8 cellular contexts compared by ENCODE assay signal in the genomic region with DNA sequence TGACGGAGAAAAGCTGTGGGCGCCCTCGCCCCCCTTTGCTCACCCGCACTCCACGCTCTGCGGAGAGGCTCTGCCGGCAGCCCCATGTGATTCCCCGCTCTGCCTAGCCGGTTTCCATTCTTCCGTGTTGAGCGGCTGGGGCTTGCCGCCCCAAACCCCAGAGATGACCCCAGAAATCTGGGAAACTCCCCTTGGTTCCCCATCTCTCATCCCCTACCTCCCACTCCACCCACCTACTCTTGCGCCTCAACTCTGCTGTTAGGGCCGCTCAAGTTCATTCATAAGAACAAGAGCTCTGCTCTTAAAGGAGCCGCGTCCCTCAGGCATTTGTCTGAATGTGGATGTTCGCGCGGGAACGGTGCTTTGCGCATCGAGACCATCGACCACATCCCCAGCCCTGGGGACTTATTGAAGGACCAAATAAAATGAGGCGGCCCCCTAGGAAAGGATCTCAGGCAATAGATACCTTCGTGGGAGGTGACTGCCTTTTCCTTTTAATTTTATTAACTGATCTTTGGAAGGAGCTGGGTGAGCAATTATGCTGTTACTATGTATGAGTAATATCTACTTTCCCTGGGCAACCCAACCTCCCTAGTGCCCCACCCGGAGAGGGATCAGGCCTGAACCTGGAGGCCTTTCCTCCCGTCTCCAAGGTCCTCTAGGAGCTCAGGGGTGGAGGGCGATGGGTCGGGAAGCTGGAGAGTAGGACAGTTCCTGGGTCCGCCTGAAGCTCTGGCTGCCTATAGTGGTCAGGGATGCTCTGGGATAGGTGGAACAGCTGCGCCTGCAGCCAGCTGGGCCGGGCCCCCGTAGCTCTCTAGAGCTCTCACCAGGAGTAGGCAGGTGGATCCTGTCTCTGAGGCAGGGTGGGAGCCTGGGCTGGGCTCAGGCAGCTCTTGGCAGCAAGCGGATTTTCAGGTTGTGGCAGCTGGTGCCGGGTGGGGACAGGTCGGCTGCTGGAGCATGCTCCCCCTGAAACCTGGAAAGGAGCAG. TPM values are rescaled to one million over a fixed set of nuclear protein-coding genes. Genes with fewer than 3 reads are reported as not detected.
DNase-seq lines count a peak whose midpoint lies in the region; ATAC-seq and TF ChIP-seq lines count a peak whose summit lies in the region.

No MANE protein-coding gene starts in this region.

- no peak for TF ChIP-seq POLR2A in vagina (IDR thresholded peaks at IDR 0.05)

- peak overlapping the region; percentile 92 for H3K4me3 ChIP-seq in HL-60 (replicated peaks; ENCODE audit: insufficient read depth, low read length)
- H3K4me3 ChIP-seq in OCI-LY1 (ENCODE audit: low read depth, low read length, poor library complexity, severe bottlenecking): peak overlapping the region; percentile 69
- H3K4me3 ChIP-seq in fibroblast of villous mesenchyme (ENCODE audit: low read depth, low read length): peak overlapping the region; percentile 68
- peak overlapping the region; percentile 51 for H3K4me3 ChIP-seq in parathyroid adenoma (ENCODE audit: low read depth, low read length)
- H3K4me3 ChIP-seq in vagina: peak overlapping the region; percentile 57 to 71

- H3K9me3 ChIP-seq in OCI-LY1 (ENCODE audit: low read length) (no peaks in the 10 kb centered on the region), parathyroid adenoma (ENCODE audit: control insufficient read depth, low read length) (no peaks in the 10 kb centered on the region), vagina (no peaks in the 10 kb centered on the region)

- TF ChIP-seq CTCF in HL-60 (IDR thresholded peaks at IDR 0.05; ENCODE audit: insufficient read depth, low read length) (no peak), OCI-LY1 (IDR thresholded peaks at IDR 0.05; ENCODE audit: low read length) (no peak), fibroblast of villous mesenchyme (IDR thresholded peaks at IDR 0.05; ENCODE audit: insufficient read depth, low read depth, low read length) (no peak), parathyroid adenoma (IDR thresholded peaks at IDR 0.05) (no peak), vagina (IDR thresholded peaks at IDR 0.05) (no peak)

- peak; percentile 28 for ATAC-seq in GM19438 (IDR thresholded peaks at IDR 0.05; ENCODE audit: low read depth, unreplicated experiment)

- H4K20me1 ChIP-seq in OCI-LY1 (ENCODE audit: insufficient read depth, low read length): no peaks in the 10 kb centered on the region

- H3K27ac ChIP-seq in HL-60 (replicated peaks) (peak overlapping the region; percentile 51), OCI-LY1 (ENCODE audit: low read depth, low read length, poor library complexity, severe bottlenecking) (no peak overlapping the region), parathyroid adenoma (no peak overlapping the region), vagina (peak overlapping the region; percentile 48)

- H2AFZ ChIP-seq in OCI-LY1 (ENCODE audit: low read length) (no peak overlapping the region), parathyroid adenoma (peak overlapping the region; percentile 72)

- no peaks in the 10 kb centered on the region for H3K9me2 ChIP-seq in OCI-LY1 (ENCODE audit: low read depth, low read length)

- peak; percentile 83 for DNase-seq in CD1c-positive myeloid dendritic cell (ENCODE audit: extremely low spot score)
- peak in 1 of 2 experiments; percentile 52 for DNase-seq in HL-60 (ENCODE audit: low read depth in 1 of 2, low spot score in 1 of 2)
- peak; percentile 5 for DNase-seq in activated T-helper 1 cell treated with Interleukin-2 at 50 U/mL for 16 hours (ENCODE audit: low read depth)
- DNase-seq in fibroblast of villous mesenchyme (ENCODE audit: low read depth): peak; percentile 43
- DNase-seq in vagina (ENCODE audit: extremely low spot score in 2 of 2): no peak

- peak overlapping the region; percentile 62 for H3K9ac ChIP-seq in OCI-LY1 (ENCODE audit: low read length)
- H3K9ac ChIP-seq in parathyroid adenoma: no peak overlapping the region

- intact Hi-C loops in vagina (cut with DNase I): no loop called here

- H3K79me2 ChIP-seq in OCI-LY1 (ENCODE audit: insufficient read depth, low read length): no peaks in the 10 kb centered on the region
- H3K79me2 ChIP-seq in parathyroid adenoma: no peaks in the 10 kb centered on the region

- H3K4me2 ChIP-seq in OCI-LY1 (ENCODE audit: low read length) (peak overlapping the region; percentile 87), parathyroid adenoma (ENCODE audit: low read length) (peak overlapping the region; percentile 85)

- H3F3A ChIP-seq in OCI-LY1 (ENCODE audit: insufficient read depth, low read length): no peaks in the 10 kb centered on the region

- H3K36me3 ChIP-seq in OCI-LY1 (ENCODE audit: insufficient read depth, low read length) (no peaks in the 10 kb centered on the region; the same call in 1 of the 2 replicates), parathyroid adenoma (ENCODE audit: control insufficient read depth, insufficient read depth, low read length) (no peaks in the 10 kb centered on the region), vagina (no peaks in the 10 kb centered on the region)

- H3K4me1 ChIP-seq in OCI-LY1 (ENCODE audit: insufficient read depth, low read length, severe bottlenecking): peaks cover 32% of the 10 kb centered on the region
- no peaks in the 10 kb centered on the region for H3K4me1 ChIP-seq in parathyroid adenoma
- H3K4me1 ChIP-seq in vagina: peaks cover 31% of the 10 kb centered on the region

- H3K27me3 ChIP-seq in HL-60 (ENCODE audit: insufficient read depth, poor library complexity, severe bottlenecking) (no peaks in the 10 kb centered on the region), OCI-LY1 (ENCODE audit: insufficient read depth, low read length) (no peaks in the 10 kb centered on the region; the same call in 1 of the 2 replicates), parathyroid adenoma (ENCODE audit: control insufficient read depth, insufficient read depth, low read length) (no peaks in the 10 kb centered on the region), vagina (no peaks in the 10 kb centered on the region)

RNA-seq across cellular contexts. Expression of a gene that starts 0.9 kb away (rescaled TPM):
- total RNA-seq in fibroblast of villous mesenchyme (2.6 and 6.0 TPM in 2 replicates), vagina (56.0 TPM)

RNA-seq across cellular contexts. Expression of a gene that starts 54.1 kb away (rescaled TPM):
- total RNA-seq in fibroblast of villous mesenchyme (under 0.01 TPM in 1 of 2 replicates, not detected in the other), vagina (17.2 TPM)

Comparison
In these comparisons a context has a peak if more than half of its experiments do, and no peak if none do; other contexts are left out.
1. DNase-seq: peak in CD1c-positive myeloid dendritic cell (single experiment), activated T-helper 1 cell treated with Interleukin-2 at 50 U/mL for 16 hours (single experiment) and fibroblast of villous mesenchyme (single experiment); none in vagina (0 of 2).
2. H3K27ac ChIP-seq: peak in HL-60 (single experiment) and vagina (single experiment); none in OCI-LY1 (single experiment) and parathyroid adenoma (single experiment).
3. RNA of a gene that starts 54.1 kb away (total RNA-seq): 17.2 TPM in vagina (single experiment); under 0.01 TPM in fibroblast of villous mesenchyme; every median in the first group is over 10 times any median in the second.
4. Peak in every context shown above with its lines, with median percentiles within 50 percentile points of each other: H3K4me3 ChIP-seq.